8 cellular contexts compared by ENCODE assay signal in the genomic region with DNA sequence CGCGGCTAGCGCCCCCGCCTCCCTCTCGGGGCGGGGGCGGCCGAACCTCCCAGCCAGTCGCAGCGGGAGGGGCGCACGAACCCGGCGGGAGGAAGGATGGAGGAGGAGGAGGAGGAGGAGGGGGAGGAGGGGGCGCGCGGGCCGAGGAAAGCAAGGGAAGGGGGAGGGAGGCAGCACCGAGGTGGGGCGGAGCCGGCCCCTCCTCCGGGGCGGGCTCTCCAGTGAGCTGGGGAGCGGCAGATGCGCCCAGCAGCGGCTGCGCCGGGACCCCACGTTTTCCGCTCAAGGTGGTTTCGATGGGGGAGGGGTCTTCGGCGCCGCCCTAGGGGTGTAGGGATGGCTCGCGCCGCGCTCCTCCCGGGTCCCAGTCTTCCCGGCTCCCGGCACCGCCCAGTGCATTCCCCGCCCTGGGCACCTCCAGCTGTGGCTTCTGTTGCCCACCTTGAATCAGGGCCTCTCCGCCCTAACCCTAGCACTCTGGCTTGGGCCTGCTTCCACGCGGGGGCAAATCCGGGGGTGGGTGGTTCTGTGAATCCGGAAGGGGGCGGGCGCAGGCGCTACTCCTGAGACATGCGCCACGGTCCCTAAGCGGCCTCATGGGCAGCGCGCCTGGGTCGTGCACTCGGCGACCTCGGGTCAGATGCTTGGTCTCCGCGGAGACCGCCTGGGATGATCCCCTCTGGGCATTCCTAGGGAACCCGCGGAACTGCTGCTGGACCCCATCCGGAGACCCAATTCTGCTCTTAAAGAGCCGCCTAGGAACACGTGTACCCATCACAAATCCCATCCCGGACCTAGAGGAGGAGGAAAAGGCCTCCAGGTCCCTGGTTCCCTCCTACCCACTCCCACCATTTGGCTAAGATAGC. TPM values are rescaled to one million over a fixed set of nuclear protein-coding genes. Genes with fewer than 3 reads are reported as not detected.
A peak's percentile ranks its signal among the peaks of the same experiment; 100 is the strongest.
DNase-seq lines count a peak whose midpoint lies in the region; TF ChIP-seq lines count a peak whose summit lies in the region.

A gene with protein sequence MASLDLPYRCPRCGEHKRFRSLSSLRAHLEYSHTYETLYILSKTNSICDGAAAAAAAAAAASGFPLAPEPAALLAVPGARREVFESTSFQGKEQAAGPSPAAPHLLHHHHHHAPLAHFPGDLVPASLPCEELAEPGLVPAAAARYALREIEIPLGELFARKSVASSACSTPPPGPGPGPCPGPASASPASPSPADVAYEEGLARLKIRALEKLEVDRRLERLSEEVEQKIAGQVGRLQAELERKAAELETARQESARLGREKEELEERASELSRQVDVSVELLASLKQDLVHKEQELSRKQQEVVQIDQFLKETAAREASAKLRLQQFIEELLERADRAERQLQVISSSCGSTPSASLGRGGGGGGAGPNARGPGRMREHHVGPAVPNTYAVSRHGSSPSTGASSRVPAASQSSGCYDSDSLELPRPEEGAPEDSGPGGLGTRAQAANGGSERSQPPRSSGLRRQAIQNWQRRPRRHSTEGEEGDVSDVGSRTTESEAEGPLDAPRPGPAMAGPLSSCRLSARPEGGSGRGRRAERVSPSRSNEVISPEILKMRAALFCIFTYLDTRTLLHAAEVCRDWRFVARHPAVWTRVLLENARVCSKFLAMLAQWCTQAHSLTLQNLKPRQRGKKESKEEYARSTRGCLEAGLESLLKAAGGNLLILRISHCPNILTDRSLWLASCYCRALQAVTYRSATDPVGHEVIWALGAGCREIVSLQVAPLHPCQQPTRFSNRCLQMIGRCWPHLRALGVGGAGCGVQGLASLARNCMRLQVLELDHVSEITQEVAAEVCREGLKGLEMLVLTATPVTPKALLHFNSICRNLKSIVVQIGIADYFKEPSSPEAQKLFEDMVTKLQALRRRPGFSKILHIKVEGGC (minus strand): TSS at position 183 of the 866 bp plus-strand sequence. CDS start 14,848 bp downstream, outside the sequence.

- peak within 1 kb of the TSS; percentile 53 for H3K27ac Mint-ChIP-seq in activated naive CD4-positive, alpha-beta T cell treated with anti-CD3 and anti-CD28 coated beads for 36 hours

- H3K27me3 ChIP-seq in right atrium auricular region (no peaks in the 10 kb centered on the region), skeletal muscle satellite cell (ENCODE audit: control insufficient read depth, insufficient read depth, low read length) (peaks cover 49% of the 10 kb centered on the region)

- H3K4me2 ChIP-seq in skeletal muscle satellite cell (ENCODE audit: low read length) = peak within 1 kb of the TSS; percentile 98

- H3K9me3 ChIP-seq in SK-N-MC (ENCODE audit: low read depth, low read length) = no peaks in the 10 kb centered on the region
- H3K9me3 ChIP-seq in right atrium auricular region = no peaks in the 10 kb centered on the region
- no peaks in the 10 kb centered on the region for H3K9me3 ChIP-seq in skeletal muscle satellite cell (replicated peaks; ENCODE audit: low read length)

- H3K4me1 ChIP-seq in right atrium auricular region (peaks cover 0 to 21% of the 10 kb centered on the region in 2 donors), skeletal muscle satellite cell (ENCODE audit: control insufficient read depth, insufficient read depth, low read length) (peaks cover 7% of the 10 kb centered on the region)

- no peaks in the 10 kb centered on the region for H3K9me3 Mint-ChIP-seq in activated naive CD4-positive, alpha-beta T cell treated with anti-CD3 and anti-CD28 coated beads for 36 hours

- H3K36me3 Mint-ChIP-seq in activated naive CD4-positive, alpha-beta T cell treated with anti-CD3 and anti-CD28 coated beads for 36 hours (ENCODE audit: low read depth) = no peaks in the 10 kb centered on the region

- H3K36me3 ChIP-seq in SK-N-MC (ENCODE audit: insufficient read depth, low read length) (no peaks in the 10 kb centered on the region), right atrium auricular region (no peaks in the 10 kb centered on the region), skeletal muscle satellite cell (ENCODE audit: insufficient read depth, low read length) (no peaks in the 10 kb centered on the region)

- DNase-seq in DMS53 (lab: John Stamatoyannopoulos, UW) (peak; percentile 85), GM20000 (ENCODE audit: low spot score) (peak; percentile 94), HT-29 (ENCODE audit: low spot score) (peak; percentile 67), SK-N-MC (ENCODE audit: low read depth, low spot score) (no peak), right atrium auricular region (ENCODE audit: low spot score) (no peak), superior temporal gyrus (ENCODE audit: extremely low spot score) (no peak)
- peak; percentile 65 for DNase-seq in activated naive CD4-positive, alpha-beta T cell treated with anti-CD3 and anti-CD28 coated beads for 36 hours

- H3K27me3 Mint-ChIP-seq in activated naive CD4-positive, alpha-beta T cell treated with anti-CD3 and anti-CD28 coated beads for 36 hours (ENCODE audit: low read depth) = peaks cover 14% of the 10 kb centered on the region

- peaks cover 11% of the 10 kb centered on the region for H3K4me1 Mint-ChIP-seq in activated naive CD4-positive, alpha-beta T cell treated with anti-CD3 and anti-CD28 coated beads for 36 hours (ENCODE audit: low read depth)

- H3K27ac ChIP-seq in SK-N-MC = no peak within 1 kb of the TSS
- H3K27ac ChIP-seq in right atrium auricular region = peak within 1 kb of the TSS in 1 of 2 donors; percentile 3

- TF ChIP-seq CTCF in GM20000 (IDR thresholded peaks at IDR 0.05; ENCODE audit: extremely low read depth, missing control alignments) = no peak
- no peak for TF ChIP-seq CTCF in right atrium auricular region (IDR thresholded peaks at IDR 0.05)

- H3K4me3 Mint-ChIP-seq in activated naive CD4-positive, alpha-beta T cell treated with anti-CD3 and anti-CD28 coated beads for 36 hours = peak within 1 kb of the TSS; percentile 80

- CTCF ChIA-PET in activated naive CD4-positive, alpha-beta T cell treated with anti-CD3 and anti-CD28 coated beads for 36 hours (lab: Charles Lee) = interaction anchor here (0.9 to 1.1 kb wide), 4 partner anchors 16 to 101 kb away, joined by 3 to 4 read pairs (median 4); no protein-coding TSS in a partner anchor

- intact Hi-C loops in activated naive CD4-positive, alpha-beta T cell treated with anti-CD3 and anti-CD28 coated beads for 36 hours (cut with micrococcal nuclease) = loop anchor here (1.0 to 10.0 kb wide), 5 partner anchors 9 to 1550 kb away; partner anchors contain the start of genes ALMS1, EGR4, HK2 and PRADC1

- H3K4me3 ChIP-seq in SK-N-MC (peak within 1 kb of the TSS; percentile 86), right atrium auricular region (peak within 1 kb of the TSS; percentile 42 to 67), skeletal muscle satellite cell (ENCODE audit: low read length) (peak within 1 kb of the TSS; percentile 79)

- H3K9ac ChIP-seq in SK-N-MC (ENCODE audit: insufficient read length) (peak within 1 kb of the TSS; percentile 72), skeletal muscle satellite cell (ENCODE audit: low read depth, low read length) (peak within 1 kb of the TSS; percentile 75)

RNA-seq across cellular contexts. Expression of the gene that starts here (rescaled TPM):
- total RNA-seq in HT-29 (2014; rRNA removed; shearing (Covaris generic)) = 18.0 and 26.8 TPM in 2 replicates
- total RNA-seq in activated naive CD4-positive, alpha-beta T cell treated with anti-CD3 and anti-CD28 coated beads for 36 hours = 10 to 100 TPM; 11.0 to 11.8 TPM
- total RNA-seq in right atrium auricular region = 1 to 10 TPM; 1.7 to 1.8 TPM
- 2.2 and 2.3 TPM in 2 replicates for total RNA-seq in skeletal muscle satellite cell (2012; rRNA removed)

Comparison
In these comparisons a context has a peak if more than half of its experiments do, and no peak if none do; other contexts are left out.
1. DNase-seq: peak in DMS53 (single experiment), GM20000 (single experiment), HT-29 (single experiment) and activated naive CD4-positive, alpha-beta T cell treated with anti-CD3 and anti-CD28 coated beads for 36 hours (single experiment); none in SK-N-MC (single experiment), right atrium auricular region (single experiment) and superior temporal gyrus (single experiment).
2. Peak in every context shown above with its lines, with median percentiles within 50 percentile points of each other: H3K4me3 ChIP-seq.